In genomic region chr1:184673305-184673704, GRCh38 we compare ENCODE assay signal across 31 cellular contexts.
"Had no signal": no experiment of that assay in that cellular context is flagged by ENCODE, and none has a peak within 500 bp of the region (broad histone marks: within the 10 kb centered on the region; RNA-seq: fewer than 3 reads in every experiment).

No MANE protein-coding gene starts in this region.

- FAIRE-seq: endothelial cell of umbilical vein, frontal cortex had no signal

- H3K9me3 ChIP-seq: adrenal gland, body of pancreas, colonic mucosa had no signal

- H3K4me1 ChIP-seq: adrenal gland, body of pancreas, colonic mucosa had no signal

- ATAC-seq: activated CD4-positive, CD25-positive, alpha-beta regulatory T cell treated with anti-CD3 and anti-CD28 coated beads, Interleukin-2, amount 50 U/mL, for 24 hours; activated CD8-positive, alpha-beta memory T cell treated with anti-CD3 and anti-CD28 coated beads, Interleukin-2, amount 10 ng/mL, durations not matched to agents 7 days and 5 days; activated CD8-positive, alpha-beta T cell treated with anti-CD3 and anti-CD28 coated beads for 36 hours; activated naive CD8-positive, alpha-beta T cell treated with anti-CD3 and anti-CD28 coated beads, Interleukin-2, amount 50 U/mL, for 24 hours; body of pancreas had no signal

- H3K4me3 Mint-ChIP-seq: activated B cell treated with CpG ODN at 0.5 μM for 24 hours; activated CD8-positive, alpha-beta memory T cell treated with anti-CD3 and anti-CD28 coated beads, Interleukin-2, amount 10 ng/mL, durations not matched to agents 7 days and 5 days; activated CD8-positive, alpha-beta T cell treated with anti-CD3 and anti-CD28 coated beads for 36 hours; activated naive CD4-positive, alpha-beta T cell treated with anti-CD3 and anti-CD28 coated beads for 36 hours; activated naive CD4-positive, alpha-beta T cell treated with anti-CD3 and anti-CD28 coated beads, Interleukin-2, amount 50 U/mL, for 24 hours; activated naive CD8-positive, alpha-beta T cell treated with anti-CD3 and anti-CD28 coated beads for 36 hours; activated naive CD8-positive, alpha-beta T cell treated with anti-CD3 and anti-CD28 coated beads, Interleukin-2, amount 50 U/mL, for 24 hours; activated T-helper 1 cell treated with anti-CD3 and anti-CD28 coated beads, Interleukin-12 subunit alpha, Interleukin-12 subunit beta, Interleukin-2, Interleukin-4 antibody, amounts not matched to agents 30 ng/mL and 10 ng/mL and 1 ng/mL, durations not matched to agents 14 hours and 24 hours and 36 hours had no signal

- H3K36me3 ChIP-seq: adrenal gland, colonic mucosa had no signal

- H3K4me1 Mint-ChIP-seq: activated B cell treated with CpG ODN at 0.5 μM for 24 hours; activated CD8-positive, alpha-beta memory T cell treated with anti-CD3 and anti-CD28 coated beads, Interleukin-2, amount 10 ng/mL, durations not matched to agents 7 days and 5 days; activated naive CD4-positive, alpha-beta T cell treated with anti-CD3 and anti-CD28 coated beads, Interleukin-2, amount 50 U/mL, for 24 hours; activated naive CD8-positive, alpha-beta T cell treated with anti-CD3 and anti-CD28 coated beads for 36 hours; activated naive CD8-positive, alpha-beta T cell treated with anti-CD3 and anti-CD28 coated beads, Interleukin-2, amount 50 U/mL, for 24 hours had no signal

- H3K9me3 Mint-ChIP-seq: activated B cell treated with CpG ODN at 0.5 μM for 24 hours; activated CD8-positive, alpha-beta T cell treated with anti-CD3 and anti-CD28 coated beads for 36 hours; activated naive CD4-positive, alpha-beta T cell treated with anti-CD3 and anti-CD28 coated beads for 36 hours; activated naive CD4-positive, alpha-beta T cell treated with anti-CD3 and anti-CD28 coated beads, Interleukin-2, amount 50 U/mL, for 24 hours; activated T-helper 1 cell treated with anti-CD3 and anti-CD28 coated beads, Interleukin-12 subunit alpha, Interleukin-12 subunit beta, Interleukin-2, Interleukin-4 antibody, amounts not matched to agents 30 ng/mL and 10 ng/mL and 1 ng/mL, durations not matched to agents 14 hours and 24 hours and 36 hours; activated T-helper 2 cell treated with anti-CD3 and anti-CD28 coated beads, Interferon-gamma antibody, Interleukin-2, Interleukin-4, amounts not matched to agents 10 μg/mL and 5 μg/mL and 100 μg/mL, durations not matched to agents 14 hours and 24 hours and 36 hours had no signal

- H3K36me3 Mint-ChIP-seq: activated CD8-positive, alpha-beta memory T cell treated with anti-CD3 and anti-CD28 coated beads, Interleukin-2, amount 10 ng/mL, durations not matched to agents 7 days and 5 days; activated naive CD4-positive, alpha-beta T cell treated with anti-CD3 and anti-CD28 coated beads, Interleukin-2, amount 50 U/mL, for 24 hours; activated naive CD8-positive, alpha-beta T cell treated with anti-CD3 and anti-CD28 coated beads for 36 hours had no signal

- H3K4me3 ChIP-seq: adrenal gland, body of pancreas, colonic mucosa had no signal

- H3K27ac ChIP-seq: adrenal gland, body of pancreas, colonic mucosa, epithelial cell of prostate, VCaP had no signal

- DNase-seq: activated B cell treated with CpG ODN at 0.5 μM for 24 hours; activated CD4-positive, alpha-beta T cell treated with anti-CD3 and anti-CD28 coated beads for 48 hours; activated CD4-positive, alpha-beta T cell treated with anti-CD3 and anti-CD28 coated beads, Interleukin-2, amount 50 U/mL, for 1 hour; activated CD4-positive, alpha-beta T cell treated with anti-CD3 and anti-CD28 coated beads, Interleukin-2, amount 50 U/mL, for 48 hours; activated CD8-positive, alpha-beta memory T cell treated with anti-CD3 and anti-CD28 coated beads, Interleukin-2, amount 10 ng/mL, durations not matched to agents 7 days and 5 days; activated CD8-positive, alpha-beta memory T cell treated with anti-CD3 and anti-CD28 coated beads, Interleukin-2, amount 50 U/mL, for 4 hours; activated CD8-positive, alpha-beta T cell treated with anti-CD3 and anti-CD28 coated beads for 36 hours; activated effector memory CD4-positive, alpha-beta T cell treated with anti-CD3 and anti-CD28 coated beads, Interleukin-2, amount 50 U/mL, for 16 hours; activated naive CD4-positive, alpha-beta T cell treated with anti-CD3 and anti-CD28 coated beads for 36 hours; activated naive CD8-positive, alpha-beta T cell treated with anti-CD3 and anti-CD28 coated beads for 36 hours; activated naive CD8-positive, alpha-beta T cell treated with anti-CD3 and anti-CD28 coated beads, Interleukin-2, amount 50 U/mL, for 24 hours; activated T-cell treated with anti-CD3 and anti-CD28 coated beads, Interleukin-2, amount 50 U/mL, for 1 hour; activated T-cell treated with anti-CD3 and anti-CD28 coated beads, Interleukin-2, amount 50 U/mL, for 48 hours; adrenal gland; amygdala; aorta; body of pancreas; caudate nucleus; colonic mucosa; effector CD8-positive, alpha-beta T cell; foreskin fibroblast; head of caudate nucleus; T-helper 2 cell had no signal

- H3K27ac Mint-ChIP-seq: activated B cell treated with CpG ODN at 0.5 μM for 24 hours; activated CD8-positive, alpha-beta memory T cell treated with anti-CD3 and anti-CD28 coated beads, Interleukin-2, amount 10 ng/mL, durations not matched to agents 7 days and 5 days; activated CD8-positive, alpha-beta T cell treated with anti-CD3 and anti-CD28 coated beads for 36 hours; activated naive CD4-positive, alpha-beta T cell treated with anti-CD3 and anti-CD28 coated beads for 36 hours; activated naive CD4-positive, alpha-beta T cell treated with anti-CD3 and anti-CD28 coated beads, Interleukin-2, amount 50 U/mL, for 24 hours; activated naive CD8-positive, alpha-beta T cell treated with anti-CD3 and anti-CD28 coated beads for 36 hours; activated naive CD8-positive, alpha-beta T cell treated with anti-CD3 and anti-CD28 coated beads, Interleukin-2, amount 50 U/mL, for 24 hours; activated T-helper 1 cell treated with anti-CD3 and anti-CD28 coated beads, Interleukin-12 subunit alpha, Interleukin-12 subunit beta, Interleukin-2, Interleukin-4 antibody, amounts not matched to agents 30 ng/mL and 10 ng/mL and 1 ng/mL, durations not matched to agents 14 hours and 24 hours and 36 hours; activated T-helper 2 cell treated with anti-CD3 and anti-CD28 coated beads, Interferon-gamma antibody, Interleukin-2, Interleukin-4, amounts not matched to agents 10 μg/mL and 5 μg/mL and 100 μg/mL, durations not matched to agents 14 hours and 24 hours and 36 hours had no signal

- H3K27me3 ChIP-seq: adrenal gland, body of pancreas, colonic mucosa had no signal
